In the genomic region with DNA sequence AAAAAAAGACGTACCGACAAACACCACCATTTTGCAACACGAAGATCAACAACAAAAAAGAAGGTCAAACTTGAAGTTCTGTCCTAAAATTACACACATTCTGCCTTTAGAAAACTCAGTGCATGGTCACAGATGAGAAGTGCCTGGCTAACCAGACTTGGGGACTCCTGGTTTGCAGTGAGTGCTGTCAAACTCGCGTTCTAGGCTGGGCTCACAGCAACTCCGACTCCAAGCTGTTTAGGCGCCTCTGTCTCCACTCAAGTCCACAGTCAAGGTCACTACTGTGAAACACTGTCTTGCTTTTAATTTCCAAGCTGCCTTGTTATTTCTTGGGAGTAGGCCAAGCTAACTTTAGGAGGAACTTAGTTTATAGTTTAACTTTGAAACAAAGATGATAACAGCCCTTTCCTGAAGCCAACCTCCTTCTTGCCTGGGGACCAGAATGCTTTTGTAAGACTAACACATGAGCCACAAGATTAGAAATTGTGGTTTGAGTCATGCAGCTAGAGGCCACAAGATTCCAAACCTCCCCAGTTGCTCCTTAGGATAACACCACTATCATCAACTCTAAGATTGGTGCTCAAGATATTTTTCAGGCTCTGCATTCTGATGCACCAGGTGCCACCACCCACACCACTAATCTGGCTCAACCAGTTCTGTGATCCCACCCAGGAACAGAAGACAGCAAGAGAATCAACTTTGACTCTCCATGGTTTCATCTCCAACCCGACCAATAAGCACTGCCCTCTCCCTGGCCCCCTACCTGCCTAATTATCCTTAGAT, we compare ENCODE assay signal across 8 cellular contexts. TPM values are rescaled to one million over a fixed set of nuclear protein-coding genes. Genes with fewer than 3 reads are reported as not detected.
DNase-seq lines count a peak whose midpoint lies in the region; ATAC-seq and TF ChIP-seq lines count a peak whose summit lies in the region.

No MANE protein-coding gene starts in this region.

- H3K4me3 ChIP-seq in A673 (ENCODE audit: low read depth, low read length, poor library complexity, severe bottlenecking) (peak overlapping the region; percentile 84), left lung (peak overlapping the region; percentile 73 to 75)

- TF ChIP-seq CTCF in A673 (conservative IDR thresholded peaks at IDR 0.05; ENCODE audit: low read depth, low read length) (no peak), left lung (IDR thresholded peaks at IDR 0.05) (no peak)

- H3K27ac Mint-ChIP-seq in activated T-helper 2 cell treated with anti-CD3 and anti-CD28 coated beads, Interferon-gamma antibody, Interleukin-2, Interleukin-4, amounts not matched to agents 10 μg/mL and 5 μg/mL and 100 μg/mL, durations not matched to agents 14 hours and 24 hours and 36 hours = peak overlapping the region; percentile 62

- H3K4me1 ChIP-seq in A673 (ENCODE audit: insufficient read depth, low read length, poor library complexity, severe bottlenecking) (peaks cover 8% of the 10 kb centered on the region), left lung (peaks cover 6 to 17% of the 10 kb centered on the region in 2 donors)

- CTCF ChIA-PET in A673 (lab: Charles Lee) (no interaction called here), HEK293T (lab: Yijun Ruan, JAX) (no interaction called here)

- no peak for DNase-seq in A673 (ENCODE audit: low spot score)
- DNase-seq in HEK293T (ENCODE audit: extremely low spot score) = no peak
- no peak for DNase-seq in activated T-helper 2 cell treated with anti-CD3 and anti-CD28 coated beads, Interferon-gamma antibody, Interleukin-2, Interleukin-4, amounts not matched to agents 10 μg/mL and 5 μg/mL and 100 μg/mL, durations not matched to agents 14 hours and 24 hours and 36 hours (ENCODE audit: low spot score)
- peak in 1 of 2 donors; percentile 22 for DNase-seq in left lung
- no peak for DNase-seq in dermis blood vessel endothelial cell
- DNase-seq in middle frontal gyrus (ENCODE audit: extremely low spot score, low spot score) = no peak
- no peak for DNase-seq in anterior cingulate cortex (lab: John Stamatoyannopoulos, UW)
- DNase-seq in DMS79 (lab: John Stamatoyannopoulos, UW) = no peak

- H3K4me3 Mint-ChIP-seq in activated T-helper 2 cell treated with anti-CD3 and anti-CD28 coated beads, Interferon-gamma antibody, Interleukin-2, Interleukin-4, amounts not matched to agents 10 μg/mL and 5 μg/mL and 100 μg/mL, durations not matched to agents 14 hours and 24 hours and 36 hours (ENCODE audit: low read depth) = peak overlapping the region; percentile 85

- peaks cover 29% of the 10 kb centered on the region for H3K9me3 Mint-ChIP-seq in activated T-helper 2 cell treated with anti-CD3 and anti-CD28 coated beads, Interferon-gamma antibody, Interleukin-2, Interleukin-4, amounts not matched to agents 10 μg/mL and 5 μg/mL and 100 μg/mL, durations not matched to agents 14 hours and 24 hours and 36 hours

- H3K27ac ChIP-seq in A673 (ENCODE audit: low read depth, low read length, poor library complexity, severe bottlenecking) (peak overlapping the region; percentile 83), left lung (no peak overlapping the region)

- POLR2A ChIA-PET in A673 (lab: Charles Lee; ENCODE audit: low non-redundant PET) (no interaction called here), HEK293T (lab: Yijun Ruan, JAX) (no interaction called here)

- H3K36me3 Mint-ChIP-seq in activated T-helper 2 cell treated with anti-CD3 and anti-CD28 coated beads, Interferon-gamma antibody, Interleukin-2, Interleukin-4, amounts not matched to agents 10 μg/mL and 5 μg/mL and 100 μg/mL, durations not matched to agents 14 hours and 24 hours and 36 hours (ENCODE audit: low read depth) = peaks cover 62% of the 10 kb centered on the region

- no peak for ATAC-seq in left lung

- H3K4me1 Mint-ChIP-seq in activated T-helper 2 cell treated with anti-CD3 and anti-CD28 coated beads, Interferon-gamma antibody, Interleukin-2, Interleukin-4, amounts not matched to agents 10 μg/mL and 5 μg/mL and 100 μg/mL, durations not matched to agents 14 hours and 24 hours and 36 hours (ENCODE audit: low read depth) = peaks cover 17% of the 10 kb centered on the region

- H3K27me3 ChIP-seq in A673 (replicated peaks; ENCODE audit: insufficient read depth, low read depth, low read length, poor library complexity) (no peaks in the 10 kb centered on the region), left lung (no peaks in the 10 kb centered on the region)

- peaks cover 8% of the 10 kb centered on the region for H3K36me3 ChIP-seq in A673 (ENCODE audit: insufficient read depth, low read length, poor library complexity, severe bottlenecking)
- H3K36me3 ChIP-seq in left lung = peaks cover 0 to 13% of the 10 kb centered on the region in 2 donors

- BruUV-seq in A673 (replicated peaks; lab: Mats Ljungman, UMichigan) = no TSS peak

- no peaks in the 10 kb centered on the region for H3K27me3 Mint-ChIP-seq in activated T-helper 2 cell treated with anti-CD3 and anti-CD28 coated beads, Interferon-gamma antibody, Interleukin-2, Interleukin-4, amounts not matched to agents 10 μg/mL and 5 μg/mL and 100 μg/mL, durations not matched to agents 14 hours and 24 hours and 36 hours (ENCODE audit: low read depth)

- intact Hi-C loops in A673 (cut with micrococcal nuclease; ENCODE audit: unreplicated experiment) (no loop called here), left lung (cut with DNase I) (no loop called here)
- intact Hi-C loops in activated T-helper 2 cell treated with anti-CD3 and anti-CD28 coated beads, Interferon-gamma antibody, Interleukin-2, Interleukin-4, amounts not matched to agents 10 μg/mL and 5 μg/mL and 100 μg/mL, durations not matched to agents 14 hours and 24 hours and 36 hours (cut with micrococcal nuclease) = loop anchor here (1.0 to 5.0 kb wide), 4 partner anchors 92 to 207 kb away; a partner anchor contains a TSS

- H3K9me3 ChIP-seq in A673 (ENCODE audit: low read depth, low read length, poor library complexity, severe bottlenecking) (no peaks in the 10 kb centered on the region), left lung (peaks cover 0 to 4% of the 10 kb centered on the region in 2 donors)

TF ChIP-seq in HEK293T, 16 proteins besides CTCF, POLR2A, EP300 and RAD21:
- TF ChIP-seq ELF4 (IDR thresholded peaks at IDR 0.05) (no peak), L3MBTL2 (conservative IDR thresholded peaks at IDR 0.05) (peak; percentile 22; the same call in 1 of the 2 replicates)

RNA-seq across cellular contexts. Expression of a gene that starts 1.1 kb away (rescaled TPM):
- total RNA-seq in A673 (2021) = 74.4 and 78.1 TPM in 2 replicates
- 41.5 and 41.7 TPM in 2 replicates for total RNA-seq in activated T-helper 2 cell treated with anti-CD3 and anti-CD28 coated beads, Interferon-gamma antibody, Interleukin-2, Interleukin-4, amounts not matched to agents 10 μg/mL and 5 μg/mL and 100 μg/mL, durations not matched to agents 14 hours and 24 hours and 36 hours
- total RNA-seq in left lung = 10 to 100 TPM; 19.9 to 28.3 TPM
- total RNA-seq in dermis blood vessel endothelial cell = 19.2 and 40.7 TPM in 2 replicates

RNA-seq across cellular contexts. Expression of a gene that starts 1.7 kb away (rescaled TPM):
- total RNA-seq in A673 (2021) = 27.2 and 29.0 TPM in 2 replicates
- 31.5 and 38.9 TPM in 2 replicates for total RNA-seq in activated T-helper 2 cell treated with anti-CD3 and anti-CD28 coated beads, Interferon-gamma antibody, Interleukin-2, Interleukin-4, amounts not matched to agents 10 μg/mL and 5 μg/mL and 100 μg/mL, durations not matched to agents 14 hours and 24 hours and 36 hours
- 10 to 100 TPM; 16.3 to 19.6 TPM for total RNA-seq in left lung
- total RNA-seq in dermis blood vessel endothelial cell = 77.9 and 82.4 TPM in 2 replicates
